ENCODE assay signal across 18 cellular contexts in genomic region chr9:107325842-107326241, GRCh38. TPM values are rescaled to one million over a fixed set of nuclear protein-coding genes. Genes with fewer than 3 reads are reported as not detected.
DNase-seq lines count a peak whose midpoint lies in the region; ATAC-seq, FAIRE-seq and TF ChIP-seq lines count a peak whose summit lies in the region.
"Had no signal": no experiment of that assay in that cellular context is flagged by ENCODE, and none has a peak within 500 bp of the region (broad histone marks: within the 10 kb centered on the region; RNA-seq: fewer than 3 reads in every experiment).

No MANE protein-coding gene starts in this region.

- H3K79me2 ChIP-seq in K562 (ENCODE audit: control insufficient read depth, insufficient read depth, low read length) (peaks cover 55% of the 10 kb centered on the region), MM.1S (ENCODE audit: low read length) (peaks cover 84% of the 10 kb centered on the region)

- WGBS in K562 (ENCODE audit: insufficient coverage, low coverage, missing lambda C conversion rate): 94% methylated on average over 1 of the region's 1 CpG

- peaks cover 93% of the 10 kb centered on the region for H3K36me3 ChIP-seq in K562 (ENCODE audit: control insufficient read depth, insufficient read depth, low read length)
- H3K36me3 ChIP-seq in MM.1S (replicated peaks; ENCODE audit: insufficient read depth, low read length): peaks cover 26% of the 10 kb centered on the region

- H3K27me3 Mint-ChIP-seq in activated T-cell treated with anti-CD3 and anti-CD28 coated beads, Interleukin-2, amount 50 U/mL, for 24 hours: no peaks in the 10 kb centered on the region
- H3K27me3 Mint-ChIP-seq in osteocyte (ENCODE audit: unreplicated experiment): no peaks in the 10 kb centered on the region
- H3K27me3 Mint-ChIP-seq in stimulated activated memory B cell treated with anti-CD40 and anti-IgM and Interleukin-4, amounts not matched to agents 10 μg/mL and 1 μg/mL and 100 μg/mL, for 72 hours: no peaks in the 10 kb centered on the region
- H3K27me3 Mint-ChIP-seq: CD4-positive, CD25-positive, alpha-beta regulatory T cell had no signal

- no peak overlapping the region for H2AFZ ChIP-seq in K562 (ENCODE audit: low read depth, low read length)
- H2AFZ ChIP-seq in MM.1S (ENCODE audit: low read length): no peak overlapping the region
- H2AFZ ChIP-seq: GM23338 had no signal

- DNase-seq in activated T-cell treated with anti-CD3 and anti-CD28 coated beads, Interleukin-2, amount 50 U/mL, for 24 hours: no peak
- DNase-seq in activated T-cell treated with anti-CD3 and anti-CD28 coated beads for 4 hours: no peak
- no peak for DNase-seq in H54 (ENCODE audit: insufficient read length, low spot score)
- no peak for DNase-seq in K562 (ENCODE audit: extremely low read depth in 1 of 4, low spot score in 3 of 4)
- DNase-seq in osteocyte (ENCODE audit: extremely low spot score, unreplicated experiment): no peak
- DNase-seq in MM.1S: no peak
- DNase-seq: CD4-positive, CD25-positive, alpha-beta regulatory T cell; KG1; MG63; NCI-H2029; NCI-H2227 treated with DMSO at 0.1 percent for 48 hours; NCI-H69; SHP77 treated with DMSO at 0.1 percent for 48 hours had no signal

- ATAC-seq in K562: no peak
- ATAC-seq in stimulated activated memory B cell treated with anti-CD40 and anti-IgM and Interleukin-4, amounts not matched to agents 10 μg/mL and 1 μg/mL and 100 μg/mL, for 72 hours: no peak
- ATAC-seq: GM23338 had no signal

- H3K9me3 ChIP-seq in K562 (replicated peaks; ENCODE audit: control insufficient read depth, insufficient read depth, low read depth, low read length) (no peaks in the 10 kb centered on the region; the same call in 1 of the 2 replicates), MM.1S (replicated peaks; ENCODE audit: insufficient read depth, low read length) (no peaks in the 10 kb centered on the region)
- H3K9me3 ChIP-seq: HAP-1, MG63 had no signal

- no peak for TF ChIP-seq EP300 in K562 (IDR thresholded peaks at IDR 0.05; ENCODE audit: low read length)

- no peaks in the 10 kb centered on the region for H3K4me1 ChIP-seq in K562 (replicated peaks in 1 of 2; ENCODE audit: control insufficient read depth in 2 of 2, insufficient read depth in 2 of 2, low read length in 2 of 2)
- no peaks in the 10 kb centered on the region for H3K4me1 ChIP-seq in MM.1S (ENCODE audit: low read length)
- H3K4me1 ChIP-seq: BLaER1, HAP-1 had no signal

- TF ChIP-seq RAD21 in K562 (CRISPR knock-in tag; conservative IDR thresholded peaks at IDR 0.05 in 1 of 2, IDR thresholded peaks at IDR 0.05 in 1 of 2): no peak

- CTCF ChIA-PET in K562 (lab: Yijun Ruan, JAX; ENCODE audit: low intra/inter-chr PET ratio): no interaction called here

- H3K27me3 ChIP-seq in K562 (ENCODE audit: control insufficient read depth in 2 of 2, insufficient read depth in 2 of 2, low read length in 2 of 2) (no peaks in the 10 kb centered on the region), MM.1S (replicated peaks; ENCODE audit: insufficient read depth, low read length) (no peaks in the 10 kb centered on the region)
- H3K27me3 ChIP-seq: BLaER1, MG63 had no signal

- H3K4me3 ChIP-seq in K562: no peak overlapping the region
- no peak overlapping the region for H3K4me3 ChIP-seq in MM.1S (ENCODE audit: low read length)
- H3K4me3 ChIP-seq: BLaER1, GM23338, HAP-1, MG63 had no signal

- H3K27ac ChIP-seq in K562 (ENCODE audit: extremely low read depth, low read depth, low read length): no peak overlapping the region
- H3K27ac ChIP-seq in MM.1S (ENCODE audit: low read length): no peak overlapping the region
- H3K27ac ChIP-seq: BLaER1, RWPE1 had no signal

- no peak overlapping the region for H3K9ac ChIP-seq in K562 (ENCODE audit: insufficient read depth in 1 of 2, low read depth in 2 of 2, low read length in 2 of 2)
- H3K9ac ChIP-seq in MM.1S (ENCODE audit: low read length): no peak overlapping the region
- H3K9ac ChIP-seq: BLaER1 had no signal

- peak overlapping the region; percentile 14 for H3K27ac Mint-ChIP-seq in activated T-cell treated with anti-CD3 and anti-CD28 coated beads, Interleukin-2, amount 50 U/mL, for 24 hours
- peak overlapping the region; percentile 41 for H3K27ac Mint-ChIP-seq in osteocyte (ENCODE audit: unreplicated experiment)
- H3K27ac Mint-ChIP-seq in stimulated activated memory B cell treated with anti-CD40 and anti-IgM and Interleukin-4, amounts not matched to agents 10 μg/mL and 1 μg/mL and 100 μg/mL, for 72 hours: no peak overlapping the region
- H3K27ac Mint-ChIP-seq: GM23338 had no signal

- H3F3A ChIP-seq in MM.1S (ENCODE audit: insufficient read depth, low read length): no peaks in the 10 kb centered on the region

- no peaks in the 10 kb centered on the region for H4K20me1 ChIP-seq in K562 (replicated peaks; ENCODE audit: control insufficient read depth, insufficient read depth, low read length)
- no peaks in the 10 kb centered on the region for H4K20me1 ChIP-seq in MM.1S (ENCODE audit: insufficient read depth, low read length)

- peaks cover 25% of the 10 kb centered on the region for H3K4me1 Mint-ChIP-seq in activated T-cell treated with anti-CD3 and anti-CD28 coated beads, Interleukin-2, amount 50 U/mL, for 24 hours (ENCODE audit: low read depth)
- peaks cover 26% of the 10 kb centered on the region for H3K4me1 Mint-ChIP-seq in osteocyte (ENCODE audit: unreplicated experiment)
- peaks cover 22% of the 10 kb centered on the region for H3K4me1 Mint-ChIP-seq in stimulated activated memory B cell treated with anti-CD40 and anti-IgM and Interleukin-4, amounts not matched to agents 10 μg/mL and 1 μg/mL and 100 μg/mL, for 72 hours
- H3K4me1 Mint-ChIP-seq: GM23338 had no signal

- TF ChIP-seq POLR2A in H54 (IDR thresholded peaks at IDR 0.05; ENCODE audit: low read depth, low read length): no peak
- TF ChIP-seq POLR2A in K562 (conservative IDR thresholded peaks at IDR 0.05): no peak

- H3K9me1 ChIP-seq in K562 (ENCODE audit: control insufficient read depth, insufficient read depth, low read length): no peaks in the 10 kb centered on the region

- TF ChIP-seq CTCF in K562 (IDR thresholded peaks at IDR 0.05 in 2 of 3, conservative IDR thresholded peaks at IDR 0.05 in 1 of 3; ENCODE audit: insufficient read depth in 2 of 3, low read depth in 1 of 3, low read length in 3 of 3) (no peak), osteocyte (IDR thresholded peaks at IDR 0.05) (no peak), MM.1S (IDR thresholded peaks at IDR 0.05; ENCODE audit: low read length) (no peak)

- no peak overlapping the region for H3K4me3 Mint-ChIP-seq in activated T-cell treated with anti-CD3 and anti-CD28 coated beads, Interleukin-2, amount 50 U/mL, for 24 hours
- no peak overlapping the region for H3K4me3 Mint-ChIP-seq in osteocyte (ENCODE audit: unreplicated experiment)
- no peak overlapping the region for H3K4me3 Mint-ChIP-seq in stimulated activated memory B cell treated with anti-CD40 and anti-IgM and Interleukin-4, amounts not matched to agents 10 μg/mL and 1 μg/mL and 100 μg/mL, for 72 hours
- H3K4me3 Mint-ChIP-seq: CD4-positive, CD25-positive, alpha-beta regulatory T cell; GM23338 had no signal

- peaks cover 99% of the 10 kb centered on the region for H3K36me3 Mint-ChIP-seq in activated T-cell treated with anti-CD3 and anti-CD28 coated beads, Interleukin-2, amount 50 U/mL, for 24 hours (ENCODE audit: low read depth)
- H3K36me3 Mint-ChIP-seq in osteocyte (ENCODE audit: unreplicated experiment): peaks cover 72% of the 10 kb centered on the region
- H3K36me3 Mint-ChIP-seq in stimulated activated memory B cell treated with anti-CD40 and anti-IgM and Interleukin-4, amounts not matched to agents 10 μg/mL and 1 μg/mL and 100 μg/mL, for 72 hours: peaks cover 76% of the 10 kb centered on the region

- POLR2A ChIA-PET in K562 (lab: Yijun Ruan, JAX): no interaction called here

- no peak overlapping the region for H3K4me2 ChIP-seq in K562 (ENCODE audit: insufficient read depth, low read length)
- no peak overlapping the region for H3K4me2 ChIP-seq in MM.1S (ENCODE audit: low read depth, low read length)
- H3K4me2 ChIP-seq: BLaER1, GM23338 had no signal

- no TSS peak for BruUV-seq in K562 (replicated peaks; lab: Mats Ljungman, UMichigan)

- in situ Hi-C loops in K562 (cut with MboI): no loop called here

- FAIRE-seq in H54 (lab: Jason Lieb, UNC) (peak; percentile 87), K562 (lab: Jason Lieb, UNC) (peak; percentile 11)

- H3K9me2 ChIP-seq in MM.1S (replicated peaks; ENCODE audit: insufficient read depth, low read length): no peaks in the 10 kb centered on the region

- no peaks in the 10 kb centered on the region for H3K9me3 Mint-ChIP-seq in activated T-cell treated with anti-CD3 and anti-CD28 coated beads, Interleukin-2, amount 50 U/mL, for 24 hours
- peaks cover 11% of the 10 kb centered on the region for H3K9me3 Mint-ChIP-seq in osteocyte (ENCODE audit: unreplicated experiment)
- no peaks in the 10 kb centered on the region for H3K9me3 Mint-ChIP-seq in stimulated activated memory B cell treated with anti-CD40 and anti-IgM and Interleukin-4, amounts not matched to agents 10 μg/mL and 1 μg/mL and 100 μg/mL, for 72 hours
- H3K9me3 Mint-ChIP-seq: GM23338 had no signal

- intact Hi-C loops in K562 (cut with micrococcal nuclease): no loop called here

TF ChIP-seq in K562, 482 proteins besides CTCF, POLR2A, EP300 and RAD21 (continues in another document):
- peak; percentile 90 for TF ChIP-seq ZNF324 (CRISPR knock-in tag; IDR thresholded peaks at IDR 0.05)
- TF ChIP-seq ZNF695 (CRISPR knock-in tag; IDR thresholded peaks at IDR 0.05): no peak

RNA-seq across cellular contexts. Expression of gene RAD23B, which starts 42.8 kb away (rescaled TPM):
- 35.9 and 44.5 TPM in 2 replicates for total RNA-seq in K562 (2011; cell fraction: chromatin; rRNA removed; ENCODE audit: low replicate concordance)
- total RNA-seq in K562 (2011; cell fraction: nucleolus; rRNA removed): 23.2 and 23.3 TPM in 2 replicates
- 33.0 and 46.1 TPM in 2 replicates for total RNA-seq in K562 (2011; cell fraction: nucleoplasm; rRNA removed)
- total RNA-seq in K562 (2014; rRNA removed) (43.9 and 47.6 TPM in 2 replicates), K562 (2014; rRNA removed; fragmentation: Illumina TruSeq; extraction: Trizol) (133 and 144 TPM in 2 replicates), K562 (2015; rRNA removed; fragmentation: Illumina TruSeq; extraction: Trizol) (108 and 114 TPM in 2 replicates), K562 (2021) (129 and 134 TPM in 2 replicates), osteocyte (125 and 126 TPM in 2 replicates)
- polyA plus RNA-seq in K562 (2011; rRNA removed) (128 and 165 TPM in 2 replicates), K562 (2014; fragmentation: Illumina TruSeq; extraction: Trizol) (141 and 184 TPM in 2 replicates), K562 (2014; fragmentation: Nextera tagmentation; extraction: Ambion mirVana) (10 to 100 TPM; 14.5 to 30.4 TPM), K562 (2014; rRNA removed) (86.3 and 86.9 TPM in 2 replicates)
- polyA plus RNA-seq in K562 (2011; cell fraction: cytosol; rRNA removed): 87.8 and 95.1 TPM in 2 replicates
- polyA plus RNA-seq in K562 (2011; cell fraction: nucleus; rRNA removed): 40.4 and 42.4 TPM in 2 replicates
- polyA plus RNA-seq in K562 (2012): 61.4 and 102 TPM in 2 replicates
- polyA minus RNA-seq in K562 (2011; rRNA and poly(A)+ RNA removed): 139 and 204 TPM in 2 replicates
- polyA minus RNA-seq in K562 (2011; cell fraction: cytosol; rRNA and poly(A)+ RNA removed): 116 and 172 TPM in 2 replicates
- polyA minus RNA-seq in K562 (2011; cell fraction: nucleus; rRNA and poly(A)+ RNA removed): 19.4 and 33.5 TPM in 2 replicates
